Comparison of ENCODE assay signal across 23 cellular contexts in genomic region chr2:173651891-173652290, GRCh38.
DNase-seq lines count a peak whose midpoint lies in the region; ATAC-seq and TF ChIP-seq lines count a peak whose summit lies in the region.
"Had no signal": no experiment of that assay in that cellular context is flagged by ENCODE, and none has a peak within 500 bp of the region (broad histone marks: within the 10 kb centered on the region; RNA-seq: fewer than 3 reads in every experiment).

No MANE protein-coding gene starts in this region.

- H2AFZ ChIP-seq in osteoblast (ENCODE audit: low read length): no peak overlapping the region
- H2AFZ ChIP-seq: parathyroid adenoma had no signal

- no peaks in the 10 kb centered on the region for H3K79me2 ChIP-seq in osteoblast (ENCODE audit: insufficient read depth, low read length)
- H3K79me2 ChIP-seq: parathyroid adenoma had no signal

- H3K27ac Mint-ChIP-seq in glutamatergic neuron (ENCODE audit: unreplicated experiment): no peak overlapping the region
- no peak overlapping the region for H3K27ac Mint-ChIP-seq in stimulated activated naive B cell treated with anti-CD40 and anti-IgM and Interleukin-4, amounts not matched to agents 10 μg/mL and 1 μg/mL and 100 μg/mL, for 72 hours
- H3K27ac Mint-ChIP-seq: activated B cell treated with CpG ODN at 0.5 μM for 24 hours; activated naive CD4-positive, alpha-beta T cell treated with anti-CD3 and anti-CD28 coated beads, Interleukin-2, amount 50 U/mL, for 72 hours; natural killer cell treated with Interleukin-12 subunit alpha and Interleukin-12 subunit beta and Interleukin-15 and Interleukin-18, amount 100 ng/mL, for 72 hours had no signal

- H3K27ac ChIP-seq in AG04450 (ENCODE audit: low read depth, low read length) (peak overlapping the region; percentile 83), RWPE1 (peak overlapping the region; percentile 78), epithelial cell of prostate (peak overlapping the region; percentile 96), osteoblast (ENCODE audit: low read depth, low read length) (peak overlapping the region; percentile 94), lower lobe of right lung (no peak overlapping the region)
- H3K27ac ChIP-seq: ascending aorta, parathyroid adenoma, right lobe of liver had no signal

- no peaks in the 10 kb centered on the region for H3K36me3 Mint-ChIP-seq in glutamatergic neuron (ENCODE audit: unreplicated experiment)
- H3K36me3 Mint-ChIP-seq in stimulated activated naive B cell treated with anti-CD40 and anti-IgM and Interleukin-4, amounts not matched to agents 10 μg/mL and 1 μg/mL and 100 μg/mL, for 72 hours: no peaks in the 10 kb centered on the region
- H3K36me3 Mint-ChIP-seq: activated naive CD4-positive, alpha-beta T cell treated with anti-CD3 and anti-CD28 coated beads, Interleukin-2, amount 50 U/mL, for 72 hours; natural killer cell treated with Interleukin-12 subunit alpha and Interleukin-12 subunit beta and Interleukin-15 and Interleukin-18, amount 100 ng/mL, for 72 hours had no signal

- no peaks in the 10 kb centered on the region for H3K9me3 Mint-ChIP-seq in glutamatergic neuron (ENCODE audit: unreplicated experiment)
- H3K9me3 Mint-ChIP-seq in stimulated activated naive B cell treated with anti-CD40 and anti-IgM and Interleukin-4, amounts not matched to agents 10 μg/mL and 1 μg/mL and 100 μg/mL, for 72 hours: no peaks in the 10 kb centered on the region
- H3K9me3 Mint-ChIP-seq: activated naive CD4-positive, alpha-beta T cell treated with anti-CD3 and anti-CD28 coated beads, Interleukin-2, amount 50 U/mL, for 72 hours; central memory CD8-positive, alpha-beta T cell; natural killer cell treated with Interleukin-12 subunit alpha and Interleukin-12 subunit beta and Interleukin-15 and Interleukin-18, amount 100 ng/mL, for 72 hours had no signal

- POLR2A ChIA-PET in AG04450 (lab: Yijun Ruan, JAX): interaction anchor here (1.4 kb wide), 1 partner anchor 21 kb away, joined by 3 read pairs; no protein-coding TSS in a partner anchor
- POLR2A ChIA-PET in RWPE1 (lab: Yijun Ruan, JAX; ENCODE audit: low non-redundant PET): no interaction called here

- no peak overlapping the region for H3K4me3 Mint-ChIP-seq in glutamatergic neuron (ENCODE audit: unreplicated experiment)
- no peak overlapping the region for H3K4me3 Mint-ChIP-seq in stimulated activated naive B cell treated with anti-CD40 and anti-IgM and Interleukin-4, amounts not matched to agents 10 μg/mL and 1 μg/mL and 100 μg/mL, for 72 hours
- H3K4me3 Mint-ChIP-seq: activated B cell treated with CpG ODN at 0.5 μM for 24 hours; central memory CD8-positive, alpha-beta T cell; natural killer cell treated with Interleukin-12 subunit alpha and Interleukin-12 subunit beta and Interleukin-15 and Interleukin-18, amount 100 ng/mL, for 72 hours had no signal

- TF ChIP-seq CTCF in AG04450 (IDR thresholded peaks at IDR 0.05; ENCODE audit: low read depth, low read length): no peak
- TF ChIP-seq CTCF in RWPE1 (conservative IDR thresholded peaks at IDR 0.05; ENCODE audit: low read depth): no peak
- no peak for TF ChIP-seq CTCF in osteoblast (IDR thresholded peaks at IDR 0.05; ENCODE audit: extremely low read depth, low read depth, low read length)
- TF ChIP-seq CTCF in lower lobe of right lung (IDR thresholded peaks at IDR 0.05): no peak
- TF ChIP-seq CTCF in glutamatergic neuron (IDR thresholded peaks at IDR 0.05; ENCODE audit: partially characterized antibody, unreplicated experiment): no peak

- peaks cover 15% of the 10 kb centered on the region for H3K4me1 ChIP-seq in osteoblast (ENCODE audit: insufficient read depth, low read length)
- peaks cover 11% of the 10 kb centered on the region for H3K4me1 ChIP-seq in lower lobe of right lung
- H3K4me1 ChIP-seq: parathyroid adenoma, right lobe of liver had no signal

- no peaks in the 10 kb centered on the region for H3K4me1 Mint-ChIP-seq in glutamatergic neuron (ENCODE audit: low read depth, unreplicated experiment)
- no peaks in the 10 kb centered on the region for H3K4me1 Mint-ChIP-seq in stimulated activated naive B cell treated with anti-CD40 and anti-IgM and Interleukin-4, amounts not matched to agents 10 μg/mL and 1 μg/mL and 100 μg/mL, for 72 hours
- H3K4me1 Mint-ChIP-seq: activated B cell treated with CpG ODN at 0.5 μM for 24 hours; central memory CD8-positive, alpha-beta T cell had no signal

- no peaks in the 10 kb centered on the region for H3K27me3 Mint-ChIP-seq in glutamatergic neuron (ENCODE audit: unreplicated experiment)
- H3K27me3 Mint-ChIP-seq in stimulated activated naive B cell treated with anti-CD40 and anti-IgM and Interleukin-4, amounts not matched to agents 10 μg/mL and 1 μg/mL and 100 μg/mL, for 72 hours: peaks cover 2 to 15% of the 10 kb centered on the region in 2 donors

- no peak overlapping the region for H3K4me3 ChIP-seq in AG04450 (ENCODE audit: low read depth, low read length)
- no peak overlapping the region for H3K4me3 ChIP-seq in osteoblast (ENCODE audit: insufficient read depth, low read length)
- H3K4me3 ChIP-seq in lower lobe of right lung: no peak overlapping the region
- H3K4me3 ChIP-seq: ascending aorta, right lobe of liver had no signal

- DNase-seq in AG04450 (ENCODE audit: low read depth, low spot score): no peak
- no peak for DNase-seq in RWPE1 (ENCODE audit: low spot score)
- DNase-seq in epithelial cell of prostate (ENCODE audit: low read depth, low spot score): no peak
- DNase-seq in osteoblast (ENCODE audit: insufficient read length, low spot score, missing footprints): no peak
- DNase-seq in lower lobe of right lung: no peak
- DNase-seq in glutamatergic neuron: no peak
- DNase-seq in stimulated activated naive B cell treated with anti-CD40 and anti-IgM and Interleukin-4, amounts not matched to agents 10 μg/mL and 1 μg/mL and 100 μg/mL, for 72 hours: no peak
- DNase-seq: activated B cell treated with CpG ODN at 0.5 μM for 24 hours; activated CD4-positive, alpha-beta T cell treated with anti-CD3 and anti-CD28 coated beads, Interleukin-2, amount 50 U/mL, for 48 hours; activated CD8-positive, alpha-beta memory T cell treated with anti-CD3 and anti-CD28 coated beads, Interleukin-2, amount 50 U/mL, for 4 hours; DMS79; GF-D8; NCI-H1092; NCI-H187; NCI-H748 treated with DMSO at 0.1 percent for 48 hours; right lobe of liver; Right ventricle myocardium superior had no signal

- no peaks in the 10 kb centered on the region for H3K9me3 ChIP-seq in AG04450 (ENCODE audit: control insufficient read depth, insufficient read depth, low read length)
- no peaks in the 10 kb centered on the region for H3K9me3 ChIP-seq in osteoblast (ENCODE audit: low read depth, low read length)
- H3K9me3 ChIP-seq in lower lobe of right lung: no peaks in the 10 kb centered on the region
- H3K9me3 ChIP-seq: ascending aorta, right lobe of liver had no signal

- ATAC-seq in lower lobe of right lung (no peak), GM19395 (IDR thresholded peaks at IDR 0.05; ENCODE audit: unreplicated experiment) (no peak)
- ATAC-seq in stimulated activated naive B cell treated with anti-CD40 and anti-IgM and Interleukin-4, amounts not matched to agents 10 μg/mL and 1 μg/mL and 100 μg/mL, for 72 hours (replicated peaks): no peak
- ATAC-seq: activated naive CD4-positive, alpha-beta T cell treated with anti-CD3 and anti-CD28 coated beads, Interleukin-2, amount 50 U/mL, for 72 hours; natural killer cell treated with Interleukin-12 subunit alpha and Interleukin-12 subunit beta and Interleukin-15 and Interleukin-18, amount 100 ng/mL, for 72 hours; right lobe of liver had no signal

- no peak overlapping the region for H3K4me2 ChIP-seq in osteoblast (ENCODE audit: insufficient read depth, low read length)

- H4K20me1 ChIP-seq in osteoblast (ENCODE audit: insufficient read depth, low read length): no peaks in the 10 kb centered on the region

- no peaks in the 10 kb centered on the region for H3K27me3 ChIP-seq in AG04450 (ENCODE audit: control insufficient read depth, insufficient read depth, low read length)
- H3K27me3 ChIP-seq in osteoblast (ENCODE audit: insufficient read depth, low read length): no peaks in the 10 kb centered on the region
- no peaks in the 10 kb centered on the region for H3K27me3 ChIP-seq in lower lobe of right lung (ENCODE audit: low read depth)
- H3K27me3 ChIP-seq: ascending aorta, right lobe of liver had no signal

- CTCF ChIA-PET in AG04450 (lab: Charles Lee): no interaction called here
- CTCF ChIA-PET in RWPE1 (lab: Yijun Ruan, JAX): no interaction called here

- intact Hi-C loops in lower lobe of right lung (cut with DNase I): no loop called here

- no peaks in the 10 kb centered on the region for H3K36me3 ChIP-seq in osteoblast (ENCODE audit: insufficient read depth, low read length)
- no peaks in the 10 kb centered on the region for H3K36me3 ChIP-seq in lower lobe of right lung
- H3K36me3 ChIP-seq: ascending aorta, right lobe of liver had no signal
